In genomic region chr3:15272431-15273196, GRCh38 we compare ENCODE assay signal across 1 cellular context.
TF ChIP-seq lines count a peak whose summit lies in the region.

No MANE protein-coding gene starts in this region.

TF ChIP-seq in HCT116, 20 proteins besides CTCF, POLR2A, EP300 and RAD21 (continued from another document):
- TF ChIP-seq, protein P1, sequence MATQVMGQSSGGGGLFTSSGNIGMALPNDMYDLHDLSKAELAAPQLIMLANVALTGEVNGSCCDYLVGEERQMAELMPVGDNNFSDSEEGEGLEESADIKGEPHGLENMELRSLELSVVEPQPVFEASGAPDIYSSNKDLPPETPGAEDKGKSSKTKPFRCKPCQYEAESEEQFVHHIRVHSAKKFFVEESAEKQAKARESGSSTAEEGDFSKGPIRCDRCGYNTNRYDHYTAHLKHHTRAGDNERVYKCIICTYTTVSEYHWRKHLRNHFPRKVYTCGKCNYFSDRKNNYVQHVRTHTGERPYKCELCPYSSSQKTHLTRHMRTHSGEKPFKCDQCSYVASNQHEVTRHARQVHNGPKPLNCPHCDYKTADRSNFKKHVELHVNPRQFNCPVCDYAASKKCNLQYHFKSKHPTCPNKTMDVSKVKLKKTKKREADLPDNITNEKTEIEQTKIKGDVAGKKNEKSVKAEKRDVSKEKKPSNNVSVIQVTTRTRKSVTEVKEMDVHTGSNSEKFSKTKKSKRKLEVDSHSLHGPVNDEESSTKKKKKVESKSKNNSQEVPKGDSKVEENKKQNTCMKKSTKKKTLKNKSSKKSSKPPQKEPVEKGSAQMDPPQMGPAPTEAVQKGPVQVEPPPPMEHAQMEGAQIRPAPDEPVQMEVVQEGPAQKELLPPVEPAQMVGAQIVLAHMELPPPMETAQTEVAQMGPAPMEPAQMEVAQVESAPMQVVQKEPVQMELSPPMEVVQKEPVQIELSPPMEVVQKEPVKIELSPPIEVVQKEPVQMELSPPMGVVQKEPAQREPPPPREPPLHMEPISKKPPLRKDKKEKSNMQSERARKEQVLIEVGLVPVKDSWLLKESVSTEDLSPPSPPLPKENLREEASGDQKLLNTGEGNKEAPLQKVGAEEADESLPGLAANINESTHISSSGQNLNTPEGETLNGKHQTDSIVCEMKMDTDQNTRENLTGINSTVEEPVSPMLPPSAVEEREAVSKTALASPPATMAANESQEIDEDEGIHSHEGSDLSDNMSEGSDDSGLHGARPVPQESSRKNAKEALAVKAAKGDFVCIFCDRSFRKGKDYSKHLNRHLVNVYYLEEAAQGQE (IDR thresholded peaks at IDR 0.05; ENCODE audit: low read depth), result no peak
